Comparison of ENCODE assay signal across 15 cellular contexts in genomic region chr2:223723954-223724411, GRCh38.
DNase-seq lines count a peak whose midpoint lies in the region; ATAC-seq and TF ChIP-seq lines count a peak whose summit lies in the region.
"Had no signal": no experiment of that assay in that cellular context is flagged by ENCODE, and none has a peak within 500 bp of the region (broad histone marks: within the 10 kb centered on the region; RNA-seq: fewer than 3 reads in every experiment).

No MANE protein-coding gene starts in this region.

- H3K27me3 ChIP-seq in A673 (replicated peaks; ENCODE audit: insufficient read depth, low read depth, low read length, poor library complexity), result no peaks in the 10 kb centered on the region
- no peaks in the 10 kb centered on the region for H3K27me3 ChIP-seq in RWPE2 (ENCODE audit: insufficient read depth, poor library complexity, severe bottlenecking)
- H3K27me3 ChIP-seq: left lung had no signal

- POLR2A ChIA-PET in A673 (lab: Charles Lee; ENCODE audit: low non-redundant PET), result interaction anchor here (0.6 to 1.6 kb wide), 4 partner anchors 21 to 783 kb away, joined by 3 to 6 read pairs (median 6); no protein-coding TSS in a partner anchor

- CTCF ChIA-PET in A673 (lab: Charles Lee), result no interaction called here

- H3K4me1 ChIP-seq in A673 (ENCODE audit: insufficient read depth, low read length, poor library complexity, severe bottlenecking), result peaks cover 67% of the 10 kb centered on the region
- H3K4me1 ChIP-seq in RWPE2 (ENCODE audit: insufficient read depth, poor library complexity, severe bottlenecking), result peaks cover 27% of the 10 kb centered on the region
- H3K4me1 ChIP-seq: left lung, parathyroid adenoma had no signal

- H3K27ac ChIP-seq in A673 (ENCODE audit: low read depth, low read length, poor library complexity, severe bottlenecking) (peak overlapping the region; percentile 89), RWPE2 (ENCODE audit: poor library complexity, severe bottlenecking) (peak overlapping the region; percentile 95)
- H3K27ac ChIP-seq: left lung, parathyroid adenoma had no signal

- no peaks in the 10 kb centered on the region for H3K9me3 ChIP-seq in A673 (ENCODE audit: low read depth, low read length, poor library complexity, severe bottlenecking)
- H3K9me3 ChIP-seq in RWPE2 (ENCODE audit: severe bottlenecking), result no peaks in the 10 kb centered on the region
- H3K9me3 ChIP-seq: left lung had no signal

- no peak for TF ChIP-seq CTCF in A673 (conservative IDR thresholded peaks at IDR 0.05; ENCODE audit: low read depth, low read length)
- no peak for TF ChIP-seq CTCF in RWPE2 (IDR thresholded peaks at IDR 0.05; ENCODE audit: poor library complexity, severe bottlenecking)

- BruUV-seq in A673 (replicated peaks; lab: Mats Ljungman, UMichigan), result no TSS peak

- H3K4me3 ChIP-seq in A673 (ENCODE audit: low read depth, low read length, poor library complexity, severe bottlenecking), result peak overlapping the region; percentile 63
- H3K4me3 ChIP-seq in RWPE2 (ENCODE audit: severe bottlenecking), result no peak overlapping the region
- peak overlapping the region; percentile 55 for H3K4me3 ChIP-seq in iPS-11a (ENCODE audit: low read depth, low read length)
- H3K4me3 ChIP-seq: left lung had no signal

- peaks cover 19% of the 10 kb centered on the region for H3K36me3 ChIP-seq in A673 (ENCODE audit: insufficient read depth, low read length, poor library complexity, severe bottlenecking)
- H3K36me3 ChIP-seq in RWPE2 (ENCODE audit: low read depth), result no peaks in the 10 kb centered on the region
- H3K36me3 ChIP-seq: left lung had no signal

- no peak for ATAC-seq in RWPE2 (ENCODE audit: low read depth)
- ATAC-seq in HG02759 (IDR thresholded peaks at IDR 0.05; ENCODE audit: unreplicated experiment), result no peak
- no peak for ATAC-seq in GM19395 (IDR thresholded peaks at IDR 0.05; ENCODE audit: unreplicated experiment)
- ATAC-seq: left lung had no signal

- intact Hi-C loops in A673 (cut with micrococcal nuclease; ENCODE audit: unreplicated experiment), result loop anchor here (10.0 kb wide), 1 partner anchor 679 kb away; no protein-coding TSS in a partner anchor

- DNase-seq in A673 (ENCODE audit: low spot score) (peak; percentile 98), HT1080 (ENCODE audit: low read depth) (peak; percentile 18), RWPE2 (ENCODE audit: low spot score) (no peak), NCI-H187 (lab: John Stamatoyannopoulos, UW) (no peak)
- DNase-seq in stimulated activated naive CD4-positive, alpha-beta T cell (lab: John Stamatoyannopoulos, UW), result no peak
- DNase-seq: activated CD4-positive, alpha-beta T cell treated with anti-CD3 and anti-CD28 coated beads, Interleukin-2, amount 10 ng/mL, durations not matched to agents 24 days and 14 days; activated naive CD4-positive, alpha-beta T cell treated with anti-CD3 and anti-CD28 coated beads for 36 hours; C1 segment of cervical spinal cord; left lung; NCI-H2081 treated with DMSO at 0.1 percent for 48 hours; SIG-M5 had no signal

Comparison
In these comparisons a context has a peak if more than half of its experiments do, and no peak if none do; other contexts are left out.
1. DNase-seq: peak in A673 (single experiment) and HT1080 (single experiment); none in RWPE2 (single experiment), NCI-H187 (0 of 2) and stimulated activated naive CD4-positive, alpha-beta T cell (0 of 6).